14 cellular contexts compared by ENCODE assay signal in genomic region chr18:49020621-49021021, GRCh38.
A peak's percentile ranks its signal among the peaks of the same experiment; 100 is the strongest.
DNase-seq lines count a peak whose midpoint lies in the region; ATAC-seq and TF ChIP-seq lines count a peak whose summit lies in the region.
"Had no signal": no experiment of that assay in that cellular context is flagged by ENCODE, and none has a peak within 500 bp of the region (broad histone marks: within the 10 kb centered on the region; RNA-seq: fewer than 3 reads in every experiment).

No MANE protein-coding gene starts in this region.

- peak overlapping the region; percentile 73 for H3K4me2 ChIP-seq in Loucy (ENCODE audit: low read depth, low read length, poor library complexity, severe bottlenecking)

- peak overlapping the region; percentile 81 for H3K27ac Mint-ChIP-seq in Calu3 (ENCODE audit: unreplicated experiment)
- H3K27ac Mint-ChIP-seq: CD8-positive, alpha-beta memory T cell; stimulated activated naive CD8-positive, alpha-beta T cell treated with anti-CD3 and anti-CD28 coated beads, Interleukin-15, Interleukin-2, amounts not matched to agents 100 ng/mL and 50 ng/mL, for 24 hours had no signal

- peak overlapping the region; percentile 90 for H3K9ac ChIP-seq in Loucy (ENCODE audit: low read depth, low read length, poor library complexity, severe bottlenecking)

- peak overlapping the region; percentile 67 for H3K4me3 Mint-ChIP-seq in Calu3 (ENCODE audit: low read depth, unreplicated experiment)
- H3K4me3 Mint-ChIP-seq: CD8-positive, alpha-beta memory T cell; stimulated activated naive CD8-positive, alpha-beta T cell treated with anti-CD3 and anti-CD28 coated beads, Interleukin-15, Interleukin-2, amounts not matched to agents 100 ng/mL and 50 ng/mL, for 24 hours had no signal

- intact Hi-C loops in Calu3 (cut with micrococcal nuclease; ENCODE audit: unreplicated experiment) (loop anchor here (5.0 kb wide), 1 partner anchor 217 kb away; no protein-coding TSS in a partner anchor), posterior vena cava (cut with DNase I) (no loop called here)

- H3K9me3 ChIP-seq in Loucy (ENCODE audit: insufficient read depth, low read depth, low read length), result no peaks in the 10 kb centered on the region
- H3K9me3 ChIP-seq: breast epithelium had no signal

- TF ChIP-seq CTCF in Calu3 (IDR thresholded peaks at IDR 0.05; ENCODE audit: unreplicated experiment), result no peak
- no peak for TF ChIP-seq CTCF in Loucy (conservative IDR thresholded peaks at IDR 0.05; ENCODE audit: low read length)

- H3K4me3 ChIP-seq in Loucy (ENCODE audit: low read length, poor library complexity, severe bottlenecking), result peak overlapping the region; percentile 44

- no peaks in the 10 kb centered on the region for H3K9me2 ChIP-seq in Loucy (replicated peaks; ENCODE audit: low read depth, low read length)

- no peaks in the 10 kb centered on the region for H3K27me3 Mint-ChIP-seq in Calu3 (ENCODE audit: unreplicated experiment)
- H3K27me3 Mint-ChIP-seq: stimulated activated naive CD8-positive, alpha-beta T cell treated with anti-CD3 and anti-CD28 coated beads, Interleukin-15, Interleukin-2, amounts not matched to agents 100 ng/mL and 50 ng/mL, for 24 hours had no signal

- H3K4me1 ChIP-seq in Loucy (ENCODE audit: insufficient read depth, low read length, poor library complexity, severe bottlenecking), result peaks cover 62% of the 10 kb centered on the region
- H3K4me1 ChIP-seq: breast epithelium had no signal

- H3K79me2 ChIP-seq in Loucy (ENCODE audit: insufficient read depth, low read length), result peaks cover 45% of the 10 kb centered on the region

- CTCF ChIA-PET in Calu3 (lab: Charles Lee), result interaction anchor here (1.1 kb wide), 1 partner anchor 144 kb away, joined by 4 read pairs; no protein-coding TSS in a partner anchor

- H3K9me3 Mint-ChIP-seq in Calu3 (ENCODE audit: low read depth, unreplicated experiment), result no peaks in the 10 kb centered on the region
- H3K9me3 Mint-ChIP-seq: CD8-positive, alpha-beta memory T cell; stimulated activated naive CD8-positive, alpha-beta T cell treated with anti-CD3 and anti-CD28 coated beads, Interleukin-15, Interleukin-2, amounts not matched to agents 100 ng/mL and 50 ng/mL, for 24 hours had no signal

- BruUV-seq in Calu3 (replicated peaks; lab: Mats Ljungman, UMichigan), result no TSS peak

- no peak overlapping the region for H2AFZ ChIP-seq in Loucy (ENCODE audit: low read length)

- H3K36me3 ChIP-seq in Loucy (ENCODE audit: insufficient read depth, low read length), result no peaks in the 10 kb centered on the region
- H3K36me3 ChIP-seq: breast epithelium had no signal

- peaks cover 23% of the 10 kb centered on the region for H3K36me3 Mint-ChIP-seq in Calu3 (ENCODE audit: insufficient read depth, unreplicated experiment)
- H3K36me3 Mint-ChIP-seq: CD8-positive, alpha-beta memory T cell had no signal

- DNase-seq in Calu3, result no peak
- DNase-seq in ecto neural progenitor cell (ENCODE audit: low spot score), result peak; percentile 40
- DNase-seq in posterior vena cava (ENCODE audit: low spot score), result peak; percentile 73
- no peak for DNase-seq in AG08396 (ENCODE audit: low spot score)
- DNase-seq: activated CD4-positive, alpha-beta T cell treated with anti-CD3 and anti-CD28 coated beads for 4 hours; CD8-positive, alpha-beta memory T cell; KBM-7; NCI-H2029 treated with DMSO at 0.1 percent for 48 hours; stimulated activated CD4-positive, alpha-beta T cell treated with anti-CD3 and anti-CD28 coated beads, Interleukin-4, amount 100 ng/mL, for 24 hours had no signal

- no peaks in the 10 kb centered on the region for H3K27me3 ChIP-seq in Loucy (ENCODE audit: insufficient read depth, low read length, poor library complexity, severe bottlenecking)
- H3K27me3 ChIP-seq: breast epithelium had no signal

- H3K4me1 Mint-ChIP-seq in Calu3 (ENCODE audit: low read depth, unreplicated experiment), result peaks cover 14% of the 10 kb centered on the region

- H3F3A ChIP-seq in Loucy (ENCODE audit: low read depth), result no peaks in the 10 kb centered on the region; the same call in 1 of the 2 replicates

- ATAC-seq in HG02973 (IDR thresholded peaks at IDR 0.05; ENCODE audit: unreplicated experiment) (no peak), GM19395 (IDR thresholded peaks at IDR 0.05; ENCODE audit: unreplicated experiment) (no peak)

- no peaks in the 10 kb centered on the region for H4K20me1 ChIP-seq in Loucy (ENCODE audit: insufficient read depth, low read length, poor library complexity, severe bottlenecking)

Comparison
In these comparisons a context has a peak if more than half of its experiments do, and no peak if none do; other contexts are left out.
1. DNase-seq: peak in ecto neural progenitor cell (single experiment) and posterior vena cava (single experiment); none in Calu3 (single experiment) and AG08396 (single experiment).